In the genomic region with DNA sequence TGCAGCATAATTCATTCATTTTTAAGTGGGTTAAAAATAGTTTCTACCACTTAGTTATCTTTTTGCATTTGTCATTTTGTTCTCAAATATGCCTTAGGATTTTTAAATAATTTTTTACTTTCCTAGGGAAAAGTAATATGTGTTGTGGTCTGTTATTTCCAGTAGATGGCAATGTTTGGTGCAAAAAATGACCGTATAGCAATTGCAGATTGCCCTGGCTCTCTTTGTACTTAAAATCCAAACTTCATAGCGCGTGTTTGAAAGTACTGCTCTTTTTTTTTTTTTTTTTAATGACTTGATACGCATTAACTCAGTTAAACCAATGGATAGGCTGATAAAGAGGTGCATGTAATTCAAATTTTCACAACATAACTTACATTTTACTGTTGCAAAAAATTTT, we compare ENCODE assay signal across 8 cellular contexts.
DNase-seq lines count a peak whose midpoint lies in the region; ATAC-seq and TF ChIP-seq lines count a peak whose summit lies in the region.

No MANE protein-coding gene starts in this region.

- no peaks in the 10 kb centered on the region for H3K27me3 ChIP-seq in foreskin keratinocyte

- DNase-seq in AG09319 (ENCODE audit: extremely low read depth, low read depth) (peak; percentile 7), RPMI8226 (peak; percentile 8), foreskin keratinocyte (peak in 1 of 2 donors; percentile 4), cerebellar nuclear complex (lab: John Stamatoyannopoulos, UW) (no peak)
- DNase-seq in activated CD8-positive, alpha-beta memory T cell treated with anti-CD3 and anti-CD28 coated beads, Interleukin-2, amount 50 U/mL, for 4 hours = no peak

- TF ChIP-seq CTCF in AG09319 (IDR thresholded peaks at IDR 0.05; ENCODE audit: low read depth, low read length) (peak; percentile 45), foreskin keratinocyte (conservative IDR thresholded peaks at IDR 0.05) (peak; percentile 58)

- no peak overlapping the region for H3K27ac ChIP-seq in foreskin keratinocyte

- ATAC-seq in GM19351 (IDR thresholded peaks at IDR 0.05; ENCODE audit: unreplicated experiment) (peak; percentile 37), foreskin keratinocyte (no peak), HG03457 (IDR thresholded peaks at IDR 0.05; ENCODE audit: unreplicated experiment) (no peak), GM21526 (IDR thresholded peaks at IDR 0.05; ENCODE audit: low FRiP score, unreplicated experiment) (no peak)

- H3K4me1 ChIP-seq in foreskin keratinocyte = no peaks in the 10 kb centered on the region

Comparison
In these comparisons a context has a peak if more than half of its experiments do, and no peak if none do; other contexts are left out.
1. DNase-seq: peak in AG09319 (single experiment) and RPMI8226 (single experiment); none in activated CD8-positive, alpha-beta memory T cell treated with anti-CD3 and anti-CD28 coated beads, Interleukin-2, amount 50 U/mL, for 4 hours (single experiment) and cerebellar nuclear complex (0 of 2).